8 cellular contexts compared by ENCODE assay signal in genomic region chr11:68839054-68839865, GRCh38. TPM values are rescaled to one million over a fixed set of nuclear protein-coding genes. Genes with fewer than 3 reads are reported as not detected.
DNase-seq lines count a peak whose midpoint lies in the region; ATAC-seq and TF ChIP-seq lines count a peak whose summit lies in the region.

No MANE protein-coding gene starts in this region.

- DNase-seq in NCI-H2171 treated with DMSO at 0.1 percent for 48 hours (lab: John Stamatoyannopoulos, UW), result peak; percentile 83
- DNase-seq in WERI-Rb-1, result peak; percentile 97
- peak; percentile 97 to 98 for DNase-seq in breast epithelium (ENCODE audit: low spot score in 2 of 2)

- H3K27ac ChIP-seq in WERI-Rb-1, result peak overlapping the region; percentile 83
- peak overlapping the region; percentile 91 to 97 for H3K27ac ChIP-seq in breast epithelium
- no peak overlapping the region for H3K27ac ChIP-seq in iPS-20b (ENCODE audit: low read length)
- peak overlapping the region; percentile 84 for H3K27ac ChIP-seq in skeletal muscle tissue (ENCODE audit: low read depth, low read length)

- peak overlapping the region; percentile 60; the same call in 1 of the 2 replicates for H3K9ac ChIP-seq in iPS-20b (ENCODE audit: low read depth, low read length)
- H3K9ac ChIP-seq in skeletal muscle tissue (ENCODE audit: low read depth in 1 of 3, low read length in 3 of 3), result peak overlapping the region; percentile 67 to 81 (median 80)

- H3K4me3 ChIP-seq in GM12875 (ENCODE audit: low read depth, low read length), result peak overlapping the region; percentile 48
- H3K4me3 ChIP-seq in WERI-Rb-1 (ENCODE audit: low read depth, low read length), result peak overlapping the region; percentile 58
- peak overlapping the region; percentile 71 to 84 (median 81) for H3K4me3 ChIP-seq in breast epithelium
- H3K4me3 ChIP-seq in iPS-20b (ENCODE audit: low read length), result peak overlapping the region; percentile 73
- peak overlapping the region; percentile 78 to 83 (median 81) for H3K4me3 ChIP-seq in skeletal muscle tissue (ENCODE audit: low read length in 3 of 3)

- H3K4me1 ChIP-seq in breast epithelium, result peaks cover 0 to 18% of the 10 kb centered on the region in 2 donors
- peaks cover 7% of the 10 kb centered on the region for H3K4me1 ChIP-seq in iPS-20b (ENCODE audit: insufficient read depth, low read length)
- peaks cover 43 to 63% (median 61%) of the 10 kb centered on the region in 3 donors for H3K4me1 ChIP-seq in skeletal muscle tissue (ENCODE audit: control insufficient read depth in 3 of 3, insufficient read depth in 3 of 3, low read length in 3 of 3)

- no peak for TF ChIP-seq CTCF in GM12875 (IDR thresholded peaks at IDR 0.05; ENCODE audit: borderline replicate concordance, insufficient read depth, low read depth, low read length)
- TF ChIP-seq CTCF in WERI-Rb-1 (IDR thresholded peaks at IDR 0.05; ENCODE audit: low read depth, low read length), result no peak
- no peak for TF ChIP-seq CTCF in breast epithelium (IDR thresholded peaks at IDR 0.05)

- peak; percentile 37 for ATAC-seq in HG02938 (IDR thresholded peaks at IDR 0.05; ENCODE audit: unreplicated experiment)
- no peak for ATAC-seq in GM21360 (IDR thresholded peaks at IDR 0.05; ENCODE audit: unreplicated experiment)

- intact Hi-C loops in breast epithelium (cut with DNase I; ENCODE audit: low total_unique reads), result no loop called here

- H3K36me3 ChIP-seq in WERI-Rb-1 (no peaks in the 10 kb centered on the region), breast epithelium (no peaks in the 10 kb centered on the region), iPS-20b (ENCODE audit: insufficient read depth, low read depth, low read length) (no peaks in the 10 kb centered on the region), skeletal muscle tissue (ENCODE audit: control insufficient read depth in 3 of 3, insufficient read depth in 3 of 3, low read length in 3 of 3) (no peaks in the 10 kb centered on the region)

- H3K9me3 ChIP-seq in WERI-Rb-1 (ENCODE audit: severe bottlenecking) (peaks cover 10% of the 10 kb centered on the region), breast epithelium (no peaks in the 10 kb centered on the region), iPS-20b (ENCODE audit: insufficient read depth, low read depth, low read length) (no peaks in the 10 kb centered on the region; the same call in 1 of the 2 replicates), skeletal muscle tissue (ENCODE audit: control insufficient read depth in 3 of 3, low read length in 3 of 3) (no peaks in the 10 kb centered on the region)

- H3K27me3 ChIP-seq in WERI-Rb-1 (ENCODE audit: insufficient read depth, low read depth, severe bottlenecking) (no peaks in the 10 kb centered on the region), breast epithelium (no peaks in the 10 kb centered on the region), iPS-20b (ENCODE audit: insufficient read depth, low read length) (peaks cover 61% of the 10 kb centered on the region), skeletal muscle tissue (ENCODE audit: control insufficient read depth in 3 of 3, insufficient read depth in 3 of 3, low read length in 3 of 3) (no peaks in the 10 kb centered on the region)

- peak; percentile 27 for TF ChIP-seq POLR2A in breast epithelium (IDR thresholded peaks at IDR 0.05)

RNA-seq across cellular contexts. Expression of gene CPT1A, which starts 2.5 kb away (rescaled TPM):
- 10 to 100 TPM; 22.2 to 62.6 (median 30.4) TPM for total RNA-seq in breast epithelium
- total RNA-seq in skeletal muscle tissue, result 11.5 TPM
